In genomic region chr10:59266321-59266720, GRCh38 we compare ENCODE assay signal across 16 cellular contexts.
DNase-seq lines count a peak whose midpoint lies in the region; ATAC-seq and TF ChIP-seq lines count a peak whose summit lies in the region.
"Had no signal": no experiment of that assay in that cellular context is flagged by ENCODE, and none has a peak within 500 bp of the region (broad histone marks: within the 10 kb centered on the region; RNA-seq: fewer than 3 reads in every experiment).

No MANE protein-coding gene starts in this region.

- intact Hi-C loops in dorsolateral prefrontal cortex (cut with DNase I), result no loop called here

- no peak overlapping the region for H3K4me3 ChIP-seq in dorsolateral prefrontal cortex
- no peak overlapping the region for H3K4me3 ChIP-seq in brain microvascular endothelial cell (ENCODE audit: low read depth, low read length)

- no peak for TF ChIP-seq CTCF in dorsolateral prefrontal cortex (IDR thresholded peaks at IDR 0.05 in 54 of 56, conservative IDR thresholded peaks at IDR 0.05 in 2 of 56; ENCODE audit: low read depth in 1 of 56, partially characterized antibody in 56 of 56)
- TF ChIP-seq CTCF in brain microvascular endothelial cell (IDR thresholded peaks at IDR 0.05; ENCODE audit: low read depth, low read length, missing control alignments), result no peak

- DNase-seq in KBM-7 (peak; percentile 14), dorsolateral prefrontal cortex (no peak), left kidney (ENCODE audit: low read depth, low spot score) (peak; percentile 12), substantia nigra (lab: John Stamatoyannopoulos, UW) (no peak), brain microvascular endothelial cell (no peak), NCI-H1417 (lab: John Stamatoyannopoulos, UW) (no peak)
- DNase-seq in stimulated activated CD8-positive, alpha-beta memory T cell treated with anti-CD3 and anti-CD28 coated beads, Interleukin-4, amount 100 ng/mL, for 48 hours, result no peak
- DNase-seq: ACHN; BE2C; Caco-2; CD4-positive, alpha-beta T cell; GOT3; H9 had no signal

- H3K27me3 ChIP-seq in dorsolateral prefrontal cortex, result no peaks in the 10 kb centered on the region
- H3K27me3 ChIP-seq in brain microvascular endothelial cell (replicated peaks), result no peaks in the 10 kb centered on the region
- H3K27me3 ChIP-seq: BE2C had no signal

- H3K27ac ChIP-seq in dorsolateral prefrontal cortex, result peak overlapping the region in 54 of 59 donors; percentile 8 to 98 (median 62)
- peak overlapping the region; percentile 46 for H3K27ac ChIP-seq in substantia nigra (ENCODE audit: low read depth, low read length, poor library complexity, severe bottlenecking)
- no peak overlapping the region for H3K27ac ChIP-seq in brain microvascular endothelial cell
- H3K27ac ChIP-seq: C4-2B, HL-60 had no signal

- in situ Hi-C loops in KBM-7 (cut with MboI; ENCODE audit: low pct_unique_long_range_greater_than_20kb, low sequenced_read_pairs) (loop anchor here (25.0 kb wide), 1 partner anchor 321 kb away; no protein-coding TSS in a partner anchor), brain microvascular endothelial cell (cut with HindIII; ENCODE audit: low pct_ligation_motif_present, low sequenced_read_pairs) (loop anchor here (25.0 kb wide), 1 partner anchor 96 kb away; the partner anchor contains the start of gene FAM13C)

- no peaks in the 10 kb centered on the region for H3K36me3 ChIP-seq in brain microvascular endothelial cell (replicated peaks)

- ATAC-seq in GM19035 (IDR thresholded peaks at IDR 0.05; ENCODE audit: unreplicated experiment), result no peak

Comparison
In these comparisons a context has a peak if more than half of its experiments do, and no peak if none do; other contexts are left out.
1. DNase-seq: peak in KBM-7 (single experiment) and left kidney (single experiment); none in dorsolateral prefrontal cortex (0 of 10), substantia nigra (0 of 49), stimulated activated CD8-positive, alpha-beta memory T cell treated with anti-CD3 and anti-CD28 coated beads, Interleukin-4, amount 100 ng/mL, for 48 hours (single experiment), brain microvascular endothelial cell (single experiment) and NCI-H1417 (0 of 3).